ENCODE assay signal across 8 cellular contexts in genomic region chr17:7356072-7356549, GRCh38. TPM values are rescaled to one million over a fixed set of nuclear protein-coding genes. Genes with fewer than 3 reads are reported as not detected.
DNase-seq lines count a peak whose midpoint lies in the region; ATAC-seq, FAIRE-seq and TF ChIP-seq lines count a peak whose summit lies in the region.

No MANE protein-coding gene starts in this region.

- no peak overlapping the region for H3K4me3 ChIP-seq in pancreas
- peak overlapping the region in 3 of 4 donors; percentile 10 to 71 (median 26) for H3K4me3 ChIP-seq in tibial nerve

- WGBS in pancreas, 2 donors = 6% methylated on average over 12 of the region's 12 CpGs
- WGBS in tibial nerve, 2 donors = 5 to 10% methylated on average over 5 to 12 of the region's 12 CpGs

- no peaks in the 10 kb centered on the region for H3K36me3 ChIP-seq in pancreas
- no peaks in the 10 kb centered on the region for H3K36me3 ChIP-seq in tibial nerve

- TF ChIP-seq EP300 in Ishikawa (IDR thresholded peaks at IDR 0.05; ENCODE audit: borderline replicate concordance) = no peak
- TF ChIP-seq EP300 in tibial nerve (IDR thresholded peaks at IDR 0.05) = no peak

- H3K27me3 ChIP-seq in pancreas = no peaks in the 10 kb centered on the region
- H3K27me3 ChIP-seq in tibial nerve = no peaks in the 10 kb centered on the region

- TF ChIP-seq RAD21 in Ishikawa (IDR thresholded peaks at IDR 0.05; ENCODE audit: low read depth) = peak; percentile 96

- H3K27ac ChIP-seq in pancreas (no peak overlapping the region), tibial nerve (peak overlapping the region; percentile 91 to 100 (median 96))

- peaks cover 0 to 12% (median 8%) of the 10 kb centered on the region in 3 donors for H3K4me1 ChIP-seq in pancreas
- peaks cover 0 to 56% (median 29%) of the 10 kb centered on the region in 4 donors for H3K4me1 ChIP-seq in tibial nerve

- intact Hi-C loops in Right ventricle myocardium inferior (cut with DNase I) (loop anchor here (2.0 to 5.0 kb wide), 3 partner anchors 81 to 231 kb away; partner anchors contain the start of gene SENP3), pancreas (cut with DNase I) (loop anchor here in 2 of 3 donors (10.0 kb wide), 3 partner anchors 79 to 229 kb away; partner anchors contain the start of genes FGF11 (in 2 of the 2), TMEM102 (in 2 of the 2), MPDU1 (in 1 of the 2) and TNFSF13 (in 1 of the 2))

- FAIRE-seq in pancreas (lab: Jason Lieb, UNC) = no peak

- peak; percentile 60 for DNase-seq in DMS79 treated with DMSO at 0.1 percent for 48 hours (lab: John Stamatoyannopoulos, UW)
- DNase-seq in SK-MEL-5 (ENCODE audit: low read depth, low spot score) = peak; percentile 81
- DNase-seq in activated naive CD4-positive, alpha-beta T cell (lab: John Stamatoyannopoulos, UW) = peak; percentile 49 to 81 (median 71)
- DNase-seq in Right ventricle myocardium inferior (ENCODE audit: missing footprints) = peak; percentile 92
- DNase-seq in pancreas = peak; percentile 75 to 93 (median 88)
- peak; percentile 58 to 79 for DNase-seq in tibial nerve (ENCODE audit: low spot score in 2 of 2)

- ATAC-seq in Right ventricle myocardium inferior = peak; percentile 23
- ATAC-seq in pancreas = peak; percentile 21 to 61 (median 54)
- ATAC-seq in HG02938 (IDR thresholded peaks at IDR 0.05; ENCODE audit: unreplicated experiment) = no peak

- in situ Hi-C loops in SK-MEL-5 (cut with HindIII; ENCODE audit: low pct_unique_long_range_greater_than_20kb, low sequenced_read_pairs) = no loop called here

- H3K9me3 ChIP-seq in pancreas (no peaks in the 10 kb centered on the region), tibial nerve (no peaks in the 10 kb centered on the region)

- peak; percentile 62 to 88 (median 80) for TF ChIP-seq CTCF in pancreas (IDR thresholded peaks at IDR 0.05)
- peak; percentile 78 to 93 (median 89) for TF ChIP-seq CTCF in tibial nerve (IDR thresholded peaks at IDR 0.05)

- TF ChIP-seq POLR2A in tibial nerve (IDR thresholded peaks at IDR 0.05) = no peak

TF ChIP-seq in Ishikawa, 13 proteins besides CTCF, POLR2A, EP300 and RAD21:
- 0 out of 2 replicates have a peak, but pooled peaks have one; percentile 31 for TF ChIP-seq YY1 (IDR thresholded peaks at IDR 0.05; ENCODE audit: low read depth)
- 0 out of 2 replicates have a peak, but pooled peaks have one; percentile 23 for TF ChIP-seq MAX (IDR thresholded peaks at IDR 0.05)
- TF ChIP-seq CEBPB (IDR thresholded peaks at IDR 0.05) = no peak

RNA-seq across cellular contexts. Expression of gene TMEM95, which starts 1.2 kb away (rescaled TPM):
- not detected in 2 replicates for total RNA-seq in SK-MEL-5 (2014; rRNA removed; shearing (Covaris generic))
- not detected in 2 replicates for polyA plus RNA-seq in SK-MEL-5 (2015; cell fraction: cytosol; rRNA removed)
- polyA plus RNA-seq in SK-MEL-5 (2015; cell fraction: nucleus; rRNA removed) = not detected in 2 replicates
- total RNA-seq in Right ventricle myocardium inferior (not detected), pancreas (not detected), tibial nerve (not detected)
- polyA plus RNA-seq in pancreas = not detected

RNA-seq across cellular contexts. Expression of gene KCTD11, which starts 4.1 kb away (rescaled TPM):
- total RNA-seq in SK-MEL-5 (2014; rRNA removed; shearing (Covaris generic)) = 2.0 and 2.5 TPM in 2 replicates
- 6.0 and 8.1 TPM in 2 replicates for polyA plus RNA-seq in SK-MEL-5 (2015; cell fraction: cytosol; rRNA removed)
- polyA plus RNA-seq in SK-MEL-5 (2015; cell fraction: nucleus; rRNA removed) = 6.7 and 7.5 TPM in 2 replicates
- total RNA-seq in Right ventricle myocardium inferior (4.7 TPM), pancreas (1 to 10 TPM; 3.4 to 6.6 (median 4.3) TPM), tibial nerve (10 to 100 TPM; 25.3 to 35.4 (median 28.7) TPM)
- polyA plus RNA-seq in pancreas = 1 to 10 TPM; 7.2 TPM

RNA-seq across cellular contexts. Expression of gene ACAP1, which starts 19.8 kb away (rescaled TPM):
- total RNA-seq in SK-MEL-5 (2014; rRNA removed; shearing (Covaris generic)) = 0.03 TPM in 1 of 2 replicates, not detected in the other
- polyA plus RNA-seq in SK-MEL-5 (2015; cell fraction: cytosol; rRNA removed) = 0.37 TPM in 1 of 2 replicates, not detected in the other
- not detected in 2 replicates for polyA plus RNA-seq in SK-MEL-5 (2015; cell fraction: nucleus; rRNA removed)
- total RNA-seq in Right ventricle myocardium inferior = 14.0 TPM
- 1 to 10 TPM; 1.6 to 5.6 (median 3.0) TPM for total RNA-seq in pancreas
- 1 to 10 TPM; 2.9 to 4.4 TPM for polyA plus RNA-seq in pancreas
- total RNA-seq in tibial nerve = 10 to 100 TPM in 3 of 4 donors, 1 to 10 TPM in 1; 8.1 to 33.1 (median 11.2) TPM

RNA-seq across cellular contexts. Expression of gene TNK1, which starts 24.8 kb away (rescaled TPM):
- total RNA-seq in SK-MEL-5 (2014; rRNA removed; shearing (Covaris generic)) = 0.24 TPM in 1 of 2 replicates, not detected in the other
- 0.25 TPM in 1 of 2 replicates, not detected in the other for polyA plus RNA-seq in SK-MEL-5 (2015; cell fraction: cytosol; rRNA removed)
- 0.31 and 4.7 TPM in 2 replicates for polyA plus RNA-seq in SK-MEL-5 (2015; cell fraction: nucleus; rRNA removed)
- 2.6 TPM for total RNA-seq in Right ventricle myocardium inferior
- 1 to 10 TPM; 4.9 to 9.0 (median 5.7) TPM for total RNA-seq in pancreas
- 10 to 100 TPM; 10.8 to 13.8 TPM for polyA plus RNA-seq in pancreas
- 1 to 10 TPM; 2.4 to 9.8 (median 6.0) TPM for total RNA-seq in tibial nerve

RNA-seq across cellular contexts. Expression of gene NEURL4, which starts 27.0 kb away (rescaled TPM):
- total RNA-seq in SK-MEL-5 (2014; rRNA removed; shearing (Covaris generic)) = 13.6 and 19.4 TPM in 2 replicates
- 16.6 and 19.9 TPM in 2 replicates for polyA plus RNA-seq in SK-MEL-5 (2015; cell fraction: cytosol; rRNA removed)
- polyA plus RNA-seq in SK-MEL-5 (2015; cell fraction: nucleus; rRNA removed) = 230 and 239 TPM in 2 replicates
- total RNA-seq in Right ventricle myocardium inferior = 30.8 TPM
- total RNA-seq in pancreas = 10 to 100 TPM; 12.6 to 27.1 (median 15.4) TPM
- 10 to 100 TPM; 49.0 to 72.1 TPM for polyA plus RNA-seq in pancreas
- total RNA-seq in tibial nerve = 10 to 100 TPM; 16.2 to 40.2 (median 27.5) TPM

Comparison
In these comparisons a context has a peak if more than half of its experiments do, and no peak if none do; other contexts are left out.
1. H3K27ac ChIP-seq: peak in tibial nerve (4 of 4); none in pancreas (0 of 4).
2. H3K4me3 ChIP-seq: peak in tibial nerve (3 of 4); none in pancreas (0 of 4).
3. Peak in every context shown above with its lines, with median percentiles within 50 percentile points of each other: DNase-seq.